Comparison of ENCODE assay signal across 8 cellular contexts in the genomic region with DNA sequence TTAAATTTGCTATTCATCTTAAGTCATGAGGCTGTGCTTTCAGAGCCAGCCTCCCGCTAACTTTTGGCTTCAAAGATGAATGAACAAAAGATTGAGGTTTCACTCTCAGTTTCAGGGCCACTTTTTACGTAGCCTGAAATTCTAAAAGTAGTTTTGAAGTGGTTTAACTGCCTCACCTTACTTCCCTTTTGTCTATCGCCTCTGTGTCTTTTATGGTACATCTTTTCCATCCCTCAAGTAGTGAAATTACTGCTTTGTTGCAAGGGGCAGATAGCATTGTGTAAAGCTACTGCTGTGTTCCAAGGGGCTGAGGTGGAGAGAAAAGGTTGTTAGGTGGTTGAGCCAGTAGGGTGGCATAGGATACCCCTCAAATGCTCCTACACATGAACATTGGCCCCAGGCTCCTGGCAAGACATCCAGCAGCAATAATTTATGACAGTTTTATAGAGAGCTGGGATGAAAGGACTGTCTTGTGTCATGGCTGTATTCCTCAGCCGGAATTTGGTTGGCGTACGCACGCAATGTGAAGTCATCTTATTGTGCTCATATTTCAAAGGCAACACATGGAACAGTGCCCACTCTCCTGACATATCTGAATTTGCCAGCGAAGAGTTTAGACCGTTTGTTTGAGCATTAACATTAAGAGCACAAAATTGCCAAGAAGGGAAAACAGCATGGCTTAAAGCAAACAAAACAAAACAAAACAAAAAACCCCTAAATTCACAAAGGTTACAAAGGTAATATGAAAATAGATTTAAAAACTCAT. TPM values are rescaled to one million over a fixed set of nuclear protein-coding genes. Genes with fewer than 3 reads are reported as not detected.
DNase-seq lines count a peak whose midpoint lies in the region; ATAC-seq and TF ChIP-seq lines count a peak whose summit lies in the region.

No MANE protein-coding gene starts in this region.

- in situ Hi-C loops in ACHN (cut with HindIII; ENCODE audit: low pct_ligation_motif_present, low pct_unique_long_range_greater_than_20kb, low sequenced_read_pairs): no loop called here

- no peaks in the 10 kb centered on the region for H3K9me2 ChIP-seq in PC-3 (replicated peaks; ENCODE audit: low read length)

- H3K9me3 ChIP-seq in CD8-positive, alpha-beta T cell (ENCODE audit: low read length): no peaks in the 10 kb centered on the region
- H3K9me3 ChIP-seq in PC-3 (ENCODE audit: low read length) (no peaks in the 10 kb centered on the region), esophagus muscularis mucosa (no peaks in the 10 kb centered on the region), colonic mucosa (no peaks in the 10 kb centered on the region)

- CTCF ChIA-PET in CD8-positive, alpha-beta T cell (lab: Charles Lee): interaction anchor here (0.6 to 2.7 kb wide), 5 partner anchors 19 to 501 kb away, joined by 3 to 12 read pairs (median 4); no protein-coding TSS in a partner anchor
- CTCF ChIA-PET in PC-3 (lab: Charles Lee): interaction anchor here (1.0 to 1.5 kb wide), 2 partner anchors 14 to 501 kb away, joined by 3 read pairs; no protein-coding TSS in a partner anchor

- H3K36me3 ChIP-seq in CD8-positive, alpha-beta T cell (ENCODE audit: insufficient read depth, low read length): no peaks in the 10 kb centered on the region
- H3K36me3 ChIP-seq in PC-3 (ENCODE audit: low read depth, low read length) (no peaks in the 10 kb centered on the region), esophagus muscularis mucosa (no peaks in the 10 kb centered on the region), colonic mucosa (no peaks in the 10 kb centered on the region)

- H3K27me3 Mint-ChIP-seq in CD8-positive, alpha-beta T cell (ENCODE audit: low read depth): peaks cover 51% of the 10 kb centered on the region

- peak in 2 of 7 experiments; percentile 28 to 54 for DNase-seq in CD8-positive, alpha-beta T cell
- peak; percentile 50 for DNase-seq in GM19240 (ENCODE audit: insufficient read length, low spot score)
- peak; percentile 95 for DNase-seq in PC-3
- peak; percentile 89 for DNase-seq in esophagus muscularis mucosa (ENCODE audit: extremely low spot score)
- peak in 1 of 2 donors; percentile 67 for DNase-seq in stimulated activated effector memory CD8-positive, alpha-beta T cell treated with anti-CD3 and anti-CD28 coated beads, Interleukin-12 subunit alpha, Interleukin-12 subunit beta, amount 100 ng/mL, for 72 hours (ENCODE audit: low spot score in 2 of 2)
- no peak for DNase-seq in ACHN
- DNase-seq in colonic mucosa: no peak

- no peaks in the 10 kb centered on the region for H3K79me2 ChIP-seq in PC-3 (ENCODE audit: low read length)

- no peak overlapping the region for H3K27ac ChIP-seq in CD8-positive, alpha-beta T cell (ENCODE audit: low read depth, low read length)
- H3K27ac ChIP-seq in PC-3 (ENCODE audit: low read length) (peak overlapping the region; percentile 76), esophagus muscularis mucosa (replicated peaks in 1 of 4) (peak overlapping the region; percentile 11 to 62 (median 62)), colonic mucosa (no peak overlapping the region)

- 45% methylated on average over 9 of the region's 9 CpGs for WGBS in esophagus muscularis mucosa

- no peak overlapping the region for H3K4me3 ChIP-seq in CD8-positive, alpha-beta T cell (ENCODE audit: low read depth, low read length)
- H3K4me3 ChIP-seq in PC-3 (ENCODE audit: low read length): peak overlapping the region; percentile 48
- peak overlapping the region in 3 of 4 donors; percentile 18 to 26 (median 23) for H3K4me3 ChIP-seq in esophagus muscularis mucosa
- H3K4me3 ChIP-seq in colonic mucosa: no peak overlapping the region

- peaks cover 18% of the 10 kb centered on the region for H3K4me1 Mint-ChIP-seq in CD8-positive, alpha-beta T cell (ENCODE audit: low read depth)
- H3K4me1 Mint-ChIP-seq in stimulated activated effector memory CD8-positive, alpha-beta T cell treated with anti-CD3 and anti-CD28 coated beads, Interleukin-12 subunit alpha, Interleukin-12 subunit beta, amount 100 ng/mL, for 72 hours: peaks cover 18% of the 10 kb centered on the region

- peak overlapping the region; percentile 33 for H3K27ac Mint-ChIP-seq in CD8-positive, alpha-beta T cell
- H3K27ac Mint-ChIP-seq in stimulated activated effector memory CD8-positive, alpha-beta T cell treated with anti-CD3 and anti-CD28 coated beads, Interleukin-12 subunit alpha, Interleukin-12 subunit beta, amount 100 ng/mL, for 72 hours: peak overlapping the region; percentile 63

- peaks cover 3% of the 10 kb centered on the region for H3K27me3 ChIP-seq in CD8-positive, alpha-beta T cell (ENCODE audit: insufficient read depth, low read length)
- H3K27me3 ChIP-seq in PC-3 (ENCODE audit: low read length): no peaks in the 10 kb centered on the region
- no peaks in the 10 kb centered on the region for H3K27me3 ChIP-seq in esophagus muscularis mucosa
- no peaks in the 10 kb centered on the region for H3K27me3 ChIP-seq in colonic mucosa

- H3K9me3 Mint-ChIP-seq in CD8-positive, alpha-beta T cell: no peaks in the 10 kb centered on the region
- H3K9me3 Mint-ChIP-seq in stimulated activated effector memory CD8-positive, alpha-beta T cell treated with anti-CD3 and anti-CD28 coated beads, Interleukin-12 subunit alpha, Interleukin-12 subunit beta, amount 100 ng/mL, for 72 hours: no peaks in the 10 kb centered on the region

- peak overlapping the region; percentile 67 for H3K4me2 ChIP-seq in PC-3 (ENCODE audit: low read length)

- no peak for TF ChIP-seq CTCF in CD8-positive, alpha-beta T cell (IDR thresholded peaks at IDR 0.05)
- TF ChIP-seq CTCF in PC-3 (conservative IDR thresholded peaks at IDR 0.05; ENCODE audit: low read depth, low read length) (no peak), esophagus muscularis mucosa (IDR thresholded peaks at IDR 0.05) (no peak), colonic mucosa (IDR thresholded peaks at IDR 0.05) (no peak)

- intact Hi-C loops in CD8-positive, alpha-beta T cell (cut with DNase I, micrococcal nuclease): no loop called here
- intact Hi-C loops in PC-3 (cut with micrococcal nuclease) (loop anchor here (2.0 to 5.0 kb wide), 2 partner anchors 34 to 52 kb away; a partner anchor contains a TSS), esophagus muscularis mucosa (cut with DNase I) (no loop called here), colonic mucosa (cut with DNase I) (no loop called here)

- no peaks in the 10 kb centered on the region for H3K36me3 Mint-ChIP-seq in CD8-positive, alpha-beta T cell
- no peaks in the 10 kb centered on the region for H3K36me3 Mint-ChIP-seq in stimulated activated effector memory CD8-positive, alpha-beta T cell treated with anti-CD3 and anti-CD28 coated beads, Interleukin-12 subunit alpha, Interleukin-12 subunit beta, amount 100 ng/mL, for 72 hours

- no TSS peak for BruUV-seq in PC-3 (replicated peaks; lab: Mats Ljungman, UMichigan)

- no peak for TF ChIP-seq EP300 in esophagus muscularis mucosa (IDR thresholded peaks at IDR 0.05)

- no peaks in the 10 kb centered on the region for H3F3A ChIP-seq in PC-3 (ENCODE audit: low read length, unreplicated experiment)

- H3K4me1 ChIP-seq in CD8-positive, alpha-beta T cell (ENCODE audit: insufficient read depth, low read length): peaks cover 15% of the 10 kb centered on the region
- H3K4me1 ChIP-seq in PC-3 (ENCODE audit: insufficient read depth, low read length) (peaks cover 45% of the 10 kb centered on the region), esophagus muscularis mucosa (peaks cover 0 to 23% (median 14%) of the 10 kb centered on the region in 4 donors), colonic mucosa (no peaks in the 10 kb centered on the region)

- POLR2A ChIA-PET in CD8-positive, alpha-beta T cell (lab: Charles Lee): interaction anchor here (1.2 kb wide), 1 partner anchor 14 kb away, joined by 3 read pairs; no protein-coding TSS in a partner anchor
- POLR2A ChIA-PET in PC-3 (lab: Charles Lee; ENCODE audit: unreplicated experiment): no interaction called here

- peak overlapping the region; percentile 16 for H3K4me3 Mint-ChIP-seq in CD8-positive, alpha-beta T cell
- H3K4me3 Mint-ChIP-seq in stimulated activated effector memory CD8-positive, alpha-beta T cell treated with anti-CD3 and anti-CD28 coated beads, Interleukin-12 subunit alpha, Interleukin-12 subunit beta, amount 100 ng/mL, for 72 hours: peak overlapping the region; percentile 40

- H3K9ac ChIP-seq in PC-3 (ENCODE audit: low read length) (no peak overlapping the region), colonic mucosa (ENCODE audit: low read depth in 2 of 2, low read length in 2 of 2) (no peak overlapping the region)

- 0 out of 2 replicates have a peak overlapping the region, but pooled peaks have one; percentile 4 for H2AFZ ChIP-seq in PC-3 (ENCODE audit: low read length)

- no peak for TF ChIP-seq POLR2A in esophagus muscularis mucosa (IDR thresholded peaks at IDR 0.05; ENCODE audit: low read depth)

- no peaks in the 10 kb centered on the region for H4K20me1 ChIP-seq in PC-3 (ENCODE audit: low read length)

- peak; percentile 76 for ATAC-seq in CD8-positive, alpha-beta T cell
- peak; percentile 84 for ATAC-seq in HG03103 (IDR thresholded peaks at IDR 0.05; ENCODE audit: low read depth, unreplicated experiment)
- peak; percentile 80 for ATAC-seq in PC-3
- ATAC-seq in stimulated activated effector memory CD8-positive, alpha-beta T cell treated with anti-CD3 and anti-CD28 coated beads, Interleukin-12 subunit alpha, Interleukin-12 subunit beta, amount 100 ng/mL, for 72 hours: peak; percentile 88

RNA-seq across cellular contexts. Expression of a gene that starts 32.2 kb away (rescaled TPM):
- under 1 TPM; 0.57 to 1.00 TPM for total RNA-seq in CD8-positive, alpha-beta T cell
- not detected in 2 replicates for total RNA-seq in PC-3 (2014; rRNA removed)
- total RNA-seq in esophagus muscularis mucosa: 1 to 10 TPM; 1.2 to 5.1 (median 4.0) TPM
- 10 to 100 TPM in 1 of 2 donors, 1 to 10 TPM in 1; 5.3 to 10.7 TPM for total RNA-seq in colonic mucosa

RNA-seq across cellular contexts. Expression of a gene that starts 52.0 kb away (rescaled TPM):
- total RNA-seq in CD8-positive, alpha-beta T cell: 10 to 100 TPM; 37.2 to 43.8 TPM
- total RNA-seq in PC-3 (2014; rRNA removed) (26.4 and 27.2 TPM in 2 replicates), esophagus muscularis mucosa (10 to 100 TPM; 31.8 to 47.3 (median 36.3) TPM), colonic mucosa (10 to 100 TPM; 21.1 to 28.7 TPM)

Comparison
In these comparisons a context has a peak if more than half of its experiments do, and no peak if none do; other contexts are left out.
1. DNase-seq: peak in GM19240 (single experiment), PC-3 (single experiment) and esophagus muscularis mucosa (single experiment); none in ACHN (single experiment) and colonic mucosa (single experiment).
2. H3K27ac ChIP-seq: peak in PC-3 (single experiment) and esophagus muscularis mucosa (4 of 4); none in CD8-positive, alpha-beta T cell (single experiment) and colonic mucosa (single experiment).
3. H3K4me3 ChIP-seq: peak in PC-3 (single experiment) and esophagus muscularis mucosa (3 of 4); none in CD8-positive, alpha-beta T cell (single experiment) and colonic mucosa (single experiment).
4. Peak in every context shown above with its lines, with median percentiles within 50 percentile points of each other: ATAC-seq.